In genomic region chr18:8177330-8178016, GRCh38 we compare ENCODE assay signal across 11 cellular contexts.
A peak's percentile ranks its signal among the peaks of the same experiment; 100 is the strongest.
DNase-seq lines count a peak whose midpoint lies in the region; ATAC-seq and TF ChIP-seq lines count a peak whose summit lies in the region.
"Had no signal": no experiment of that assay in that cellular context is flagged by ENCODE, and none has a peak within 500 bp of the region (broad histone marks: within the 10 kb centered on the region; RNA-seq: fewer than 3 reads in every experiment).

No MANE protein-coding gene starts in this region.

- peak; percentile 71 for ATAC-seq in mucosa of descending colon
- no peak for ATAC-seq in GM21515 (IDR thresholded peaks at IDR 0.05; ENCODE audit: unreplicated experiment)
- ATAC-seq: activated CD8-positive, alpha-beta T cell treated with anti-CD3 and anti-CD28 coated beads for 36 hours; naive thymus-derived CD8-positive, alpha-beta T cell had no signal

- TF ChIP-seq CTCF in epithelial cell of esophagus (IDR thresholded peaks at IDR 0.05; ENCODE audit: insufficient read depth, low read depth, low read length, missing control alignments) (no peak), mucosa of descending colon (IDR thresholded peaks at IDR 0.05) (no peak), coronary artery (IDR thresholded peaks at IDR 0.05) (no peak)

- intact Hi-C loops in mucosa of descending colon (cut with DNase I, micrococcal nuclease), result no loop called here

- H3K27ac ChIP-seq in coronary artery, result no peak overlapping the region

- in situ Hi-C loops in Caki2 (cut with HindIII; ENCODE audit: low pct_unique_long_range_greater_than_20kb, low sequenced_read_pairs), result no loop called here

- H3K4me1 ChIP-seq in mucosa of descending colon (ENCODE audit: low read depth), result peaks cover 2% of the 10 kb centered on the region

- H3K9me3 ChIP-seq in mucosa of descending colon, result no peaks in the 10 kb centered on the region

- no peaks in the 10 kb centered on the region for H3K36me3 ChIP-seq in mucosa of descending colon (ENCODE audit: low read depth)

- peak; percentile 59 for DNase-seq in Caki2 (ENCODE audit: low read depth)
- DNase-seq in NCI-H510A (lab: John Stamatoyannopoulos, UW), result peak; percentile 55
- peak; percentile 63 for DNase-seq in epithelial cell of esophagus (ENCODE audit: low read depth)
- peak in 1 of 3 donors; percentile 26 for DNase-seq in mucosa of descending colon
- no peak for DNase-seq in coronary artery (ENCODE audit: low spot score)
- DNase-seq in NCI-H1048 (lab: John Stamatoyannopoulos, UW), result no peak
- DNase-seq in effector CD4-positive, alpha-beta T cell, result no peak
- DNase-seq: activated CD8-positive, alpha-beta T cell treated with anti-CD3 and anti-CD28 coated beads for 36 hours; CD4-positive, alpha-beta memory T cell; naive thymus-derived CD8-positive, alpha-beta T cell had no signal

- H3K4me3 ChIP-seq in epithelial cell of esophagus (ENCODE audit: low read length), result no peak overlapping the region
- H3K4me3 ChIP-seq in mucosa of descending colon, result no peak overlapping the region
- H3K4me3 ChIP-seq in coronary artery, result no peak overlapping the region

Comparison
In these comparisons a context has a peak if more than half of its experiments do, and no peak if none do; other contexts are left out.
1. DNase-seq: peak in Caki2 (single experiment), NCI-H510A (single experiment) and epithelial cell of esophagus (single experiment); none in coronary artery (single experiment), NCI-H1048 (single experiment) and effector CD4-positive, alpha-beta T cell (single experiment).